In genomic region chr11:132114185-132114584, GRCh38 we compare ENCODE assay signal across 1 cellular context.
TF ChIP-seq lines count a peak whose summit lies in the region.

No MANE protein-coding gene starts in this region.

TF ChIP-seq in GM23338, 12 proteins besides CTCF, POLR2A, EP300 and RAD21 (continued from another document):
- no peak for TF ChIP-seq REST (IDR thresholded peaks at IDR 0.05; ENCODE audit: unreplicated experiment)
- no peak for TF ChIP-seq EZH2phosphoT487 (IDR thresholded peaks at IDR 0.05; ENCODE audit: unreplicated experiment)
- no peak for TF ChIP-seq CREB1 (CRISPR knock-in tag; IDR thresholded peaks at IDR 0.05; ENCODE audit: low read depth)
- TF ChIP-seq STAT1 (IDR thresholded peaks at IDR 0.05; ENCODE audit: unreplicated experiment): no peak
